Comparison of ENCODE assay signal across 8 cellular contexts in the genomic region with DNA sequence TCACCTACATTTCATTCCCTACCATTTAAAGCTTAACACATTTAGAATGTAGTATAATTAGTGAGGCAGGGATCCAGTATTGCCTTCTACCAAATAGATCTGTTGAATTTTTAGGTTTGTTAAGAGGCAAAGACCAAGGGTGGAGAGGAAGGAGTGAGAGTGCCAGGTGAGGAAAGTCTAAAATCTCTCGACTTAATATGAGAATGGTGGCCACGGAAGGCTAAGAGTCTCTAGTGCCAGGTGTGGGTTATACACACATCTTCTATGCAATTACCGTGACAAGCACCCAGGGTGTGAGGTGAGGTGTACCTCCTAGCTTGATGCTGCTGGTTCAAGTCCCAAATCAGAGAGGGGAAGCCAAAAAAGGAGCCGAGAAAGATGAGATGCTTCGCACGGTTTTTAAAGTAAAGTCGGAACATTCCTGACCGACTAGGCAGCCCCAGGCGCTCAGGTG. TPM values are rescaled to one million over a fixed set of nuclear protein-coding genes. Genes with fewer than 3 reads are reported as not detected.
DNase-seq lines count a peak whose midpoint lies in the region; ATAC-seq and TF ChIP-seq lines count a peak whose summit lies in the region.

No MANE protein-coding gene starts in this region.

- ATAC-seq in stimulated activated naive CD8-positive, alpha-beta T cell treated with anti-CD3 and anti-CD28 coated beads, Interleukin-15, Interleukin-2, amounts not matched to agents 100 U/mL and 50 U/mL, for 24 hours = no peak
- ATAC-seq in HG03045 (IDR thresholded peaks at IDR 0.05; ENCODE audit: unreplicated experiment) = peak; percentile 11

- no peaks in the 10 kb centered on the region for H3K36me3 ChIP-seq in WERI-Rb-1

- no peak for TF ChIP-seq CTCF in WERI-Rb-1 (IDR thresholded peaks at IDR 0.05; ENCODE audit: low read depth, low read length)
- no peak for TF ChIP-seq CTCF in fibroblast of villous mesenchyme (IDR thresholded peaks at IDR 0.05; ENCODE audit: insufficient read depth, low read depth, low read length)

- H3K9me3 ChIP-seq in WERI-Rb-1 (ENCODE audit: severe bottlenecking) = no peaks in the 10 kb centered on the region

- peaks cover 21% of the 10 kb centered on the region for H3K27me3 Mint-ChIP-seq in stimulated activated naive CD8-positive, alpha-beta T cell treated with anti-CD3 and anti-CD28 coated beads, Interleukin-15, Interleukin-2, amounts not matched to agents 100 ng/mL and 50 ng/mL, for 24 hours

- DNase-seq in stimulated activated naive CD8-positive, alpha-beta T cell treated with anti-CD3 and anti-CD28 coated beads, Interleukin-15, Interleukin-2, amounts not matched to agents 100 U/mL and 50 U/mL, for 24 hours = no peak
- no peak for DNase-seq in WERI-Rb-1
- DNase-seq in fibroblast of villous mesenchyme (ENCODE audit: low read depth) = no peak
- DNase-seq in A172 (ENCODE audit: low spot score) = no peak
- no peak for DNase-seq in NCI-H2196 treated with DMSO at 0.1 percent for 48 hours (lab: John Stamatoyannopoulos, UW; ENCODE audit: unreplicated experiment)

- H3K9me3 Mint-ChIP-seq in stimulated activated naive CD8-positive, alpha-beta T cell treated with anti-CD3 and anti-CD28 coated beads, Interleukin-15, Interleukin-2, amounts not matched to agents 100 ng/mL and 50 ng/mL, for 24 hours = no peaks in the 10 kb centered on the region

- H3K4me3 ChIP-seq in WERI-Rb-1 (ENCODE audit: low read depth, low read length) = peak overlapping the region; percentile 87
- H3K4me3 ChIP-seq in fibroblast of villous mesenchyme (ENCODE audit: low read depth, low read length) = peak overlapping the region; percentile 72
- H3K4me3 ChIP-seq in skin epidermis = peak overlapping the region; percentile 44 to 62 (median 47)

- H3K36me3 Mint-ChIP-seq in stimulated activated naive CD8-positive, alpha-beta T cell treated with anti-CD3 and anti-CD28 coated beads, Interleukin-15, Interleukin-2, amounts not matched to agents 100 ng/mL and 50 ng/mL, for 24 hours (ENCODE audit: low read depth) = no peaks in the 10 kb centered on the region

- H3K27ac Mint-ChIP-seq in stimulated activated naive CD8-positive, alpha-beta T cell treated with anti-CD3 and anti-CD28 coated beads, Interleukin-15, Interleukin-2, amounts not matched to agents 100 ng/mL and 50 ng/mL, for 24 hours = no peak overlapping the region

- peaks cover 36% of the 10 kb centered on the region for H3K4me1 Mint-ChIP-seq in stimulated activated naive CD8-positive, alpha-beta T cell treated with anti-CD3 and anti-CD28 coated beads, Interleukin-15, Interleukin-2, amounts not matched to agents 100 ng/mL and 50 ng/mL, for 24 hours (ENCODE audit: low read depth)

- no peak overlapping the region for H3K27ac ChIP-seq in WERI-Rb-1
- peak overlapping the region in 2 of 21 experiments; percentile 27 to 54 for H3K27ac ChIP-seq in skin epidermis

- H3K4me3 Mint-ChIP-seq in stimulated activated naive CD8-positive, alpha-beta T cell treated with anti-CD3 and anti-CD28 coated beads, Interleukin-15, Interleukin-2, amounts not matched to agents 100 ng/mL and 50 ng/mL, for 24 hours = peak overlapping the region; percentile 87

- H3K27me3 ChIP-seq in WERI-Rb-1 (ENCODE audit: insufficient read depth, low read depth, severe bottlenecking) = peaks cover 5% of the 10 kb centered on the region

RNA-seq across cellular contexts. Expression of gene IQUB, which starts 0.4 kb away (rescaled TPM):
- total RNA-seq in fibroblast of villous mesenchyme = 0.43 and 0.97 TPM in 2 replicates
- 0.22 and 0.46 TPM in 2 replicates for total RNA-seq in A172 (2014; rRNA removed; shearing (Covaris generic))

RNA-seq across cellular contexts. Expression of gene NDUFA5, which starts 23.7 kb away (rescaled TPM):
- 28.0 and 43.2 TPM in 2 replicates for total RNA-seq in fibroblast of villous mesenchyme
- total RNA-seq in A172 (2014; rRNA removed; shearing (Covaris generic)) = 109 and 133 TPM in 2 replicates
